26 cellular contexts compared by ENCODE assay signal in genomic region chr10:116893686-116894037, GRCh38. TPM values are rescaled to one million over a fixed set of nuclear protein-coding genes. Genes with fewer than 3 reads are reported as not detected.
"Had no signal": no experiment of that assay in that cellular context is flagged by ENCODE, and none has a peak within 500 bp of the region (broad histone marks: within the 10 kb centered on the region; RNA-seq: fewer than 3 reads in every experiment).

No MANE protein-coding gene starts in this region.

- DNase-seq: activated B cell treated with CpG ODN at 0.5 μM for 24 hours; activated CD4-positive, alpha-beta T cell treated with anti-CD3 and anti-CD28 coated beads, Interleukin-2, amount 50 U/mL, for 1 hour; activated CD8-positive, alpha-beta memory T cell treated with anti-CD3 and anti-CD28 coated beads, Interleukin-2, amount 10 ng/mL, durations not matched to agents 7 days and 5 days; activated CD8-positive, alpha-beta T cell treated with anti-CD3 and anti-CD28 coated beads, Interleukin-2, amount 10 ng/mL, durations not matched to agents 7 days and 5 days; activated naive CD4-positive, alpha-beta T cell; activated T-cell treated with anti-CD3 and anti-CD28 coated beads, Interleukin-2, amount 50 U/mL, for 72 hours; anterior cingulate cortex; cerebellar nuclear complex; cortex of kidney; effector memory CD8-positive, alpha-beta T cell; foreskin keratinocyte; heart right ventricle; left ventricle myocardium superior; naive B cell; right lobe of liver; stimulated activated CD4-positive, alpha-beta T cell treated with anti-CD3 and anti-CD28 coated beads, Interleukin-4, amount 100 ng/mL, for 1 hour; stimulated activated naive CD8-positive, alpha-beta T cell treated with anti-CD3 and anti-CD28 coated beads, Interleukin-15, Interleukin-2, amounts not matched to agents 100 U/mL and 50 U/mL, for 24 hours; trophoblast cell; uterus had no signal

- H3K9me3 ChIP-seq: esophagus muscularis mucosa, heart right ventricle, right lobe of liver, thoracic aorta, uterus had no signal

- H3K27ac ChIP-seq: esophagus muscularis mucosa, foreskin keratinocyte, heart right ventricle, right lobe of liver, thoracic aorta, uterus had no signal

- H3K27me3 ChIP-seq: esophagus muscularis mucosa, foreskin keratinocyte, heart right ventricle, right lobe of liver, uterus had no signal

- H3K9me3 Mint-ChIP-seq: activated B cell treated with CpG ODN at 0.5 μM for 24 hours; activated naive CD4-positive, alpha-beta T cell treated with anti-CD3 and anti-CD28 coated beads, Interleukin-2, amount 50 U/mL, for 72 hours; activated T-cell treated with anti-CD3 and anti-CD28 coated beads, Interleukin-2, amount 50 U/mL, for 72 hours; effector memory CD8-positive, alpha-beta T cell; naive B cell; neural crest cell had no signal

- H3K36me3 ChIP-seq: esophagus muscularis mucosa, heart right ventricle, right lobe of liver, thoracic aorta, uterus had no signal

- H3K4me3 ChIP-seq: esophagus muscularis mucosa, heart right ventricle, right lobe of liver, thoracic aorta, uterus had no signal

- H3K4me1 Mint-ChIP-seq: activated CD8-positive, alpha-beta memory T cell treated with anti-CD3 and anti-CD28 coated beads, Interleukin-2, amount 10 ng/mL, durations not matched to agents 7 days and 5 days had no signal

- FAIRE-seq: islet of Langerhans had no signal

- H3K36me3 Mint-ChIP-seq: activated CD8-positive, alpha-beta memory T cell treated with anti-CD3 and anti-CD28 coated beads, Interleukin-2, amount 10 ng/mL, durations not matched to agents 7 days and 5 days; activated naive CD4-positive, alpha-beta T cell treated with anti-CD3 and anti-CD28 coated beads, Interleukin-2, amount 50 U/mL, for 72 hours; naive B cell had no signal

- H3K4me1 ChIP-seq: uterus had no signal

- ATAC-seq: activated CD8-positive, alpha-beta memory T cell treated with anti-CD3 and anti-CD28 coated beads, Interleukin-2, amount 10 ng/mL, durations not matched to agents 7 days and 5 days; activated CD8-positive, alpha-beta T cell treated with anti-CD3 and anti-CD28 coated beads, Interleukin-2, amount 10 ng/mL, durations not matched to agents 7 days and 5 days; activated naive CD4-positive, alpha-beta T cell treated with anti-CD3 and anti-CD28 coated beads, Interleukin-2, amount 50 U/mL, for 72 hours; activated T-cell treated with anti-CD3 and anti-CD28 coated beads, Interleukin-2, amount 50 U/mL, for 72 hours; effector memory CD8-positive, alpha-beta T cell; foreskin keratinocyte; heart right ventricle; left ventricle myocardium superior; right lobe of liver; stimulated activated naive CD8-positive, alpha-beta T cell treated with anti-CD3 and anti-CD28 coated beads, Interleukin-15, Interleukin-2, amounts not matched to agents 100 U/mL and 50 U/mL, for 24 hours had no signal

- H3K27ac Mint-ChIP-seq: activated B cell treated with CpG ODN at 0.5 μM for 24 hours; activated CD8-positive, alpha-beta memory T cell treated with anti-CD3 and anti-CD28 coated beads, Interleukin-2, amount 10 ng/mL, durations not matched to agents 7 days and 5 days; activated CD8-positive, alpha-beta T cell treated with anti-CD3 and anti-CD28 coated beads, Interleukin-2, amount 10 ng/mL, durations not matched to agents 7 days and 5 days; activated naive CD4-positive, alpha-beta T cell treated with anti-CD3 and anti-CD28 coated beads, Interleukin-2, amount 50 U/mL, for 72 hours; activated T-cell treated with anti-CD3 and anti-CD28 coated beads, Interleukin-2, amount 50 U/mL, for 72 hours; effector memory CD8-positive, alpha-beta T cell had no signal

- H3K4me3 Mint-ChIP-seq: activated B cell treated with CpG ODN at 0.5 μM for 24 hours; activated CD8-positive, alpha-beta memory T cell treated with anti-CD3 and anti-CD28 coated beads, Interleukin-2, amount 10 ng/mL, durations not matched to agents 7 days and 5 days; activated CD8-positive, alpha-beta T cell treated with anti-CD3 and anti-CD28 coated beads, Interleukin-2, amount 10 ng/mL, durations not matched to agents 7 days and 5 days; activated T-cell treated with anti-CD3 and anti-CD28 coated beads, Interleukin-2, amount 50 U/mL, for 72 hours; effector memory CD8-positive, alpha-beta T cell; naive B cell; neural crest cell had no signal

RNA-seq across cellular contexts. Expression of gene ENO4, which starts 44.4 kb away (rescaled TPM):
- total RNA-seq: activated CD8-positive, alpha-beta memory T cell treated with anti-CD3 and anti-CD28 coated beads, Interleukin-2, amount 10 ng/mL, durations not matched to agents 7 days and 5 days; activated CD8-positive, alpha-beta T cell treated with anti-CD3 and anti-CD28 coated beads, Interleukin-2, amount 10 ng/mL, durations not matched to agents 7 days and 5 days; activated naive CD4-positive, alpha-beta T cell treated with anti-CD3 and anti-CD28 coated beads, Interleukin-2, amount 50 U/mL, for 72 hours; activated T-cell treated with anti-CD3 and anti-CD28 coated beads, Interleukin-2, amount 50 U/mL, for 72 hours; lung microvascular endothelial cell; right lobe of liver; skeletal muscle tissue had no signal
- polyA plus RNA-seq: heart right ventricle had no signal
